8 cellular contexts compared by ENCODE assay signal in genomic region chr11:67082071-67082791, GRCh38. TPM values are rescaled to one million over a fixed set of nuclear protein-coding genes. Genes with fewer than 3 reads are reported as not detected.
DNase-seq lines count a peak whose midpoint lies in the region; ATAC-seq, FAIRE-seq and TF ChIP-seq lines count a peak whose summit lies in the region.

No MANE protein-coding gene starts in this region.

- CTCF ChIA-PET in Calu3 (lab: Charles Lee) (interaction anchor here (1.4 kb wide), 1 partner anchor 724 kb away, joined by 4 read pairs; no protein-coding TSS in a partner anchor), HepG2 (lab: Yijun Ruan, JAX; ENCODE audit: low intra/inter-chr PET ratio, low total read pairs) (interaction anchor here (1.3 to 2.3 kb wide), 2 partner anchors 86 to 235 kb away, joined by 8 to 17 read pairs; no protein-coding TSS in a partner anchor)

- H3K4me1 ChIP-seq in body of pancreas: peaks cover 8% of the 10 kb centered on the region
- H3K4me1 ChIP-seq in HepG2 (ENCODE audit: insufficient read depth, low read length): peaks cover 31% of the 10 kb centered on the region

- H4K20me1 ChIP-seq in HepG2 (ENCODE audit: insufficient read depth, low read length): no peaks in the 10 kb centered on the region

- H3K4me3 Mint-ChIP-seq in Calu3 (ENCODE audit: low read depth, unreplicated experiment): no peak overlapping the region

- H2AFZ ChIP-seq in HepG2 (ENCODE audit: low read length): peak overlapping the region; percentile 32

- intact Hi-C loops in Calu3 (cut with micrococcal nuclease; ENCODE audit: unreplicated experiment) (loop anchor here (5.0 kb wide), 1 partner anchor 85 kb away; no protein-coding TSS in a partner anchor), body of pancreas (cut with DNase I) (no loop called here), HepG2 (cut with micrococcal nuclease; ENCODE audit: unreplicated experiment) (loop anchor here (5.0 kb wide), 2 partner anchors 35 to 235 kb away; partner anchors contain the start of gene KDM2A)

- BruUV-seq in Calu3 (replicated peaks; lab: Mats Ljungman, UMichigan) (no TSS peak), HepG2 (replicated peaks; lab: Mats Ljungman, UMichigan) (no TSS peak)

- ATAC-seq in body of pancreas (peak; percentile 6), HepG2 (peak; percentile 21), GM21528 (IDR thresholded peaks at IDR 0.05; ENCODE audit: low FRiP score, unreplicated experiment) (no peak)

- TF ChIP-seq EP300 in HepG2 (IDR thresholded peaks at IDR 0.05; ENCODE audit: low read depth in 2 of 2, low read length in 2 of 2) (no peak), HepG2 (CRISPR knock-in tag; IDR thresholded peaks at IDR 0.05; ENCODE audit: borderline replicate concordance) (no peak)

- H3K9ac ChIP-seq in HepG2 (ENCODE audit: insufficient read depth, low read depth, low read length): peak overlapping the region; percentile 13; the same call in 1 of the 2 replicates

- no peaks in the 10 kb centered on the region for H3K9me3 Mint-ChIP-seq in Calu3 (ENCODE audit: low read depth, unreplicated experiment)

- DNase-seq in Calu3 (peak; percentile 49), NB4 (ENCODE audit: low read depth) (peak; percentile 31), body of pancreas (no peak), HepG2 (ENCODE audit: low spot score) (no peak), D341Med (ENCODE audit: low spot score) (no peak), NCI-H345 (lab: John Stamatoyannopoulos, UW) (no peak)
- no peak for DNase-seq in stimulated activated CD4-positive, alpha-beta T cell treated with anti-CD3 and anti-CD28 coated beads, Interleukin-2, amount 100 ng/mL, for 48 hours

- peaks cover 16% of the 10 kb centered on the region for H3K4me1 Mint-ChIP-seq in Calu3 (ENCODE audit: low read depth, unreplicated experiment)

- H3K27ac Mint-ChIP-seq in Calu3 (ENCODE audit: unreplicated experiment): no peak overlapping the region

- H3K4me3 ChIP-seq in NB4 (ENCODE audit: low read depth, low read length): no peak overlapping the region
- no peak overlapping the region for H3K4me3 ChIP-seq in body of pancreas
- H3K4me3 ChIP-seq in HepG2 (replicated peaks in 1 of 3; ENCODE audit: insufficient read depth in 1 of 3, low read depth in 2 of 3, low read length in 3 of 3): peak overlapping the region in 2 of 3 experiments; percentile 36 to 55; a peak in 5 of 6 replicates

- no peaks in the 10 kb centered on the region for H3K79me2 ChIP-seq in HepG2 (ENCODE audit: insufficient read depth, low read length)

- H3K36me3 Mint-ChIP-seq in Calu3 (ENCODE audit: insufficient read depth, unreplicated experiment): no peaks in the 10 kb centered on the region

- H3K27me3 ChIP-seq in body of pancreas (no peaks in the 10 kb centered on the region), HepG2 (ENCODE audit: control insufficient read depth in 1 of 2, insufficient read depth in 2 of 2, low read length in 2 of 2) (peaks cover 1 to 15% of the 10 kb centered on the region in 2 experiments; a peak in 4 of 5 replicates)

- POLR2A ChIA-PET in HepG2 (lab: Yijun Ruan, JAX): interaction anchor here (1.0 to 1.4 kb wide), 2 partner anchors 158 to 235 kb away, joined by 4 to 6 read pairs; no protein-coding TSS in a partner anchor

- H3K9me3 ChIP-seq in body of pancreas (no peaks in the 10 kb centered on the region), HepG2 (ENCODE audit: low read length) (no peaks in the 10 kb centered on the region)

- H3K36me3 ChIP-seq in body of pancreas (replicated peaks in 1 of 2; ENCODE audit: insufficient read depth in 1 of 2, low read depth in 2 of 2) (no peaks in the 10 kb centered on the region), HepG2 (replicated peaks in 1 of 2; ENCODE audit: control insufficient read depth in 1 of 2, insufficient read depth in 2 of 2, low read length in 2 of 2) (no peaks in the 10 kb centered on the region)

- peak overlapping the region; percentile 91 for H3K4me2 ChIP-seq in HepG2 (ENCODE audit: low read depth, low read length)

- TF ChIP-seq RAD21 in HepG2 (CRISPR knock-in tag; IDR thresholded peaks at IDR 0.05): no peak

- TF ChIP-seq POLR2A in NB4 (IDR thresholded peaks at IDR 0.05; ENCODE audit: extremely low read depth, insufficient read length) (no peak), body of pancreas (IDR thresholded peaks at IDR 0.05) (no peak), HepG2 (IDR thresholded peaks at IDR 0.05; ENCODE audit: insufficient read depth in 1 of 2, low read depth in 2 of 2, low read length in 2 of 2) (no peak)

- FAIRE-seq in HepG2 (lab: Jason Lieb, UNC): no peak

- H3K27ac ChIP-seq in body of pancreas (no peak overlapping the region), HepG2 (ENCODE audit: extremely low read length, insufficient read depth, low read length) (no peak overlapping the region)

- in situ Hi-C loops in HepG2 (cut with HindIII; ENCODE audit: extremely low pct_ligation_motif_present, low pct_unique_long_range_greater_than_20kb): loop anchor here (5.0 to 10.0 kb wide), 2 partner anchors 93 to 235 kb away; no protein-coding TSS in a partner anchor

- H3K27me3 Mint-ChIP-seq in Calu3 (ENCODE audit: unreplicated experiment): no peaks in the 10 kb centered on the region

- 40 to 75% methylated on average over 13 to 20 of the region's 20 CpGs for WGBS in body of pancreas, 2 donors
- WGBS in HepG2 (ENCODE audit: low lambda C conversion rate): 63% methylated on average over 15 of the region's 20 CpGs

- TF ChIP-seq CTCF in Calu3 (IDR thresholded peaks at IDR 0.05; ENCODE audit: unreplicated experiment) (no peak), NB4 (IDR thresholded peaks at IDR 0.05; ENCODE audit: low read depth, low read length) (peak; percentile 23), body of pancreas (IDR thresholded peaks at IDR 0.05) (peak in 1 of 7 experiments; percentile 3), HepG2 (CRISPR knock-in tag; IDR thresholded peaks at IDR 0.05) (peak; percentile 50)

RNA-seq across cellular contexts. Expression of gene RHOD, which starts 25.6 kb away (rescaled TPM):
- total RNA-seq in Calu3 (2022) (24.1 and 24.7 TPM in 2 replicates), body of pancreas (10 to 100 TPM; 19.1 to 33.5 TPM), HepG2 (2016; rRNA removed; fragmentation: Illumina TruSeq; extraction: Trizol) (0.27 and 0.29 TPM in 2 replicates)
- total RNA-seq in HepG2 (2016; cell fraction: cytosol; rRNA removed; fragmentation: Illumina TruSeq; extraction: Trizol; ENCODE audit: low read depth): 0.88 and 0.91 TPM in 2 replicates
- total RNA-seq in HepG2 (2016; cell fraction: insoluble cytoplasmic fraction; rRNA removed; fragmentation: Illumina TruSeq; extraction: Trizol): 0.32 and 0.33 TPM in 2 replicates
- 0.76 and 0.93 TPM in 2 replicates for total RNA-seq in HepG2 (2016; cell fraction: membrane; rRNA removed; fragmentation: Illumina TruSeq; extraction: Trizol)
- 0.34 TPM in 1 of 2 replicates, not detected in the other for total RNA-seq in HepG2 (2016; cell fraction: nucleus; rRNA removed; fragmentation: Illumina TruSeq; extraction: Trizol)
- polyA plus RNA-seq in HepG2 (2011; rRNA removed): 0.98 and 1.7 TPM in 2 replicates
- 2.1 and 3.1 TPM in 2 replicates for polyA plus RNA-seq in HepG2 (2011; cell fraction: cytosol; rRNA removed)
- polyA plus RNA-seq in HepG2 (2011; cell fraction: nucleus; rRNA removed): 0.66 and 1.1 TPM in 2 replicates
- 0.47 and 1.2 TPM in 2 replicates for polyA plus RNA-seq in HepG2 (2012)
- polyA plus RNA-seq in HepG2 (2016; cell fraction: cytosol; fragmentation: Illumina TruSeq; extraction: Trizol; ENCODE audit: low read depth): 1.6 and 1.9 TPM in 2 replicates
- polyA plus RNA-seq in HepG2 (2016; cell fraction: insoluble cytoplasmic fraction; fragmentation: Illumina TruSeq; extraction: Trizol; ENCODE audit: low read depth): 0.78 and 0.84 TPM in 2 replicates
- polyA plus RNA-seq in HepG2 (2016; cell fraction: membrane; fragmentation: Illumina TruSeq; extraction: Trizol; ENCODE audit: low read depth): 1.1 and 1.4 TPM in 2 replicates
- polyA plus RNA-seq in HepG2 (2016; cell fraction: nucleus; fragmentation: Illumina TruSeq; extraction: Trizol; ENCODE audit: insufficient read depth, low read depth): 0.71 TPM in 1 of 2 replicates, not detected in the other
- 2.0 and 37.6 TPM in 2 replicates for polyA minus RNA-seq in HepG2 (2011; rRNA and poly(A)+ RNA removed; ENCODE audit: low replicate concordance)
- 1.7 and 2.0 TPM in 2 replicates for polyA minus RNA-seq in HepG2 (2011; cell fraction: cytosol; rRNA and poly(A)+ RNA removed)
- 0.90 TPM in 1 of 2 replicates, not detected in the other for polyA minus RNA-seq in HepG2 (2011; cell fraction: nucleus; rRNA and poly(A)+ RNA removed)

RNA-seq across cellular contexts. Expression of gene KDM2A, which starts 36.8 kb away (rescaled TPM):
- total RNA-seq in Calu3 (2022) (73.2 and 77.7 TPM in 2 replicates), body of pancreas (10 to 100 TPM; 26.5 to 29.0 TPM), HepG2 (2016; rRNA removed; fragmentation: Illumina TruSeq; extraction: Trizol) (21.0 and 31.4 TPM in 2 replicates)
- 7.4 and 8.4 TPM in 2 replicates for total RNA-seq in HepG2 (2016; cell fraction: cytosol; rRNA removed; fragmentation: Illumina TruSeq; extraction: Trizol; ENCODE audit: low read depth)
- total RNA-seq in HepG2 (2016; cell fraction: insoluble cytoplasmic fraction; rRNA removed; fragmentation: Illumina TruSeq; extraction: Trizol): 17.7 and 29.6 TPM in 2 replicates
- total RNA-seq in HepG2 (2016; cell fraction: membrane; rRNA removed; fragmentation: Illumina TruSeq; extraction: Trizol): 9.0 and 10.2 TPM in 2 replicates
- total RNA-seq in HepG2 (2016; cell fraction: nucleus; rRNA removed; fragmentation: Illumina TruSeq; extraction: Trizol): 45.9 and 47.8 TPM in 2 replicates
- polyA plus RNA-seq in HepG2 (2011; rRNA removed): 31.3 and 37.3 TPM in 2 replicates
- 18.3 and 18.5 TPM in 2 replicates for polyA plus RNA-seq in HepG2 (2011; cell fraction: cytosol; rRNA removed)
- 81.7 and 92.6 TPM in 2 replicates for polyA plus RNA-seq in HepG2 (2011; cell fraction: nucleus; rRNA removed)
- polyA plus RNA-seq in HepG2 (2012): 21.6 and 22.9 TPM in 2 replicates
- polyA plus RNA-seq in HepG2 (2016; cell fraction: cytosol; fragmentation: Illumina TruSeq; extraction: Trizol; ENCODE audit: low read depth): 1.5 and 1.9 TPM in 2 replicates
- 14.9 and 18.8 TPM in 2 replicates for polyA plus RNA-seq in HepG2 (2016; cell fraction: insoluble cytoplasmic fraction; fragmentation: Illumina TruSeq; extraction: Trizol; ENCODE audit: low read depth)
- 4.6 and 4.7 TPM in 2 replicates for polyA plus RNA-seq in HepG2 (2016; cell fraction: membrane; fragmentation: Illumina TruSeq; extraction: Trizol; ENCODE audit: low read depth)
- 60.3 and 65.7 TPM in 2 replicates for polyA plus RNA-seq in HepG2 (2016; cell fraction: nucleus; fragmentation: Illumina TruSeq; extraction: Trizol; ENCODE audit: insufficient read depth, low read depth)
- 64.9 and 123 TPM in 2 replicates for polyA minus RNA-seq in HepG2 (2011; rRNA and poly(A)+ RNA removed; ENCODE audit: low replicate concordance)
- polyA minus RNA-seq in HepG2 (2011; cell fraction: cytosol; rRNA and poly(A)+ RNA removed): 23.3 and 29.3 TPM in 2 replicates
- 81.8 and 91.5 TPM in 2 replicates for polyA minus RNA-seq in HepG2 (2011; cell fraction: nucleus; rRNA and poly(A)+ RNA removed)

RNA-seq across cellular contexts. Expression of gene SYT12, which starts 59.3 kb away (rescaled TPM):
- total RNA-seq in Calu3 (2022) (6.2 and 6.4 TPM in 2 replicates), body of pancreas (under 1 TPM in 1 of 2 donors, not detected in 1; 0.78 TPM), HepG2 (2016; rRNA removed; fragmentation: Illumina TruSeq; extraction: Trizol) (0.02 TPM in 1 of 2 replicates, not detected in the other)
- under 0.01 and 0.09 TPM in 2 replicates for total RNA-seq in HepG2 (2016; cell fraction: cytosol; rRNA removed; fragmentation: Illumina TruSeq; extraction: Trizol; ENCODE audit: low read depth)
- not detected in 2 replicates for total RNA-seq in HepG2 (2016; cell fraction: insoluble cytoplasmic fraction; rRNA removed; fragmentation: Illumina TruSeq; extraction: Trizol)
- total RNA-seq in HepG2 (2016; cell fraction: membrane; rRNA removed; fragmentation: Illumina TruSeq; extraction: Trizol): 0.03 TPM in 1 of 2 replicates, not detected in the other
- total RNA-seq in HepG2 (2016; cell fraction: nucleus; rRNA removed; fragmentation: Illumina TruSeq; extraction: Trizol): not detected in 2 replicates
- 0.01 and 0.07 TPM in 2 replicates for polyA plus RNA-seq in HepG2 (2011; rRNA removed)
- polyA plus RNA-seq in HepG2 (2011; cell fraction: cytosol; rRNA removed): 0.03 TPM in 2 replicates
- 0.05 and 0.10 TPM in 2 replicates for polyA plus RNA-seq in HepG2 (2011; cell fraction: nucleus; rRNA removed)
- polyA plus RNA-seq in HepG2 (2012): 0.04 TPM in 2 replicates
- polyA plus RNA-seq in HepG2 (2016; cell fraction: cytosol; fragmentation: Illumina TruSeq; extraction: Trizol; ENCODE audit: low read depth): not detected in 2 replicates
- polyA plus RNA-seq in HepG2 (2016; cell fraction: insoluble cytoplasmic fraction; fragmentation: Illumina TruSeq; extraction: Trizol; ENCODE audit: low read depth): not detected in 2 replicates
- polyA plus RNA-seq in HepG2 (2016; cell fraction: membrane; fragmentation: Illumina TruSeq; extraction: Trizol; ENCODE audit: low read depth): not detected in 2 replicates
- not detected in 2 replicates for polyA plus RNA-seq in HepG2 (2016; cell fraction: nucleus; fragmentation: Illumina TruSeq; extraction: Trizol; ENCODE audit: insufficient read depth, low read depth)
- polyA minus RNA-seq in HepG2 (2011; rRNA and poly(A)+ RNA removed; ENCODE audit: low replicate concordance): 0.02 and 20.9 TPM in 2 replicates
- 0.09 TPM in 1 of 2 replicates, not detected in the other for polyA minus RNA-seq in HepG2 (2011; cell fraction: cytosol; rRNA and poly(A)+ RNA removed)
- polyA minus RNA-seq in HepG2 (2011; cell fraction: nucleus; rRNA and poly(A)+ RNA removed): 0.26 TPM in 1 of 2 replicates, not detected in the other

Comparison
In these comparisons a context has a peak if more than half of its experiments do, and no peak if none do; other contexts are left out.
1. DNase-seq: peak in Calu3 (single experiment) and NB4 (single experiment); none in body of pancreas (0 of 4), HepG2 (single experiment), D341Med (single experiment), NCI-H345 (single experiment) and stimulated activated CD4-positive, alpha-beta T cell treated with anti-CD3 and anti-CD28 coated beads, Interleukin-2, amount 100 ng/mL, for 48 hours (0 of 2).
2. H3K4me3 ChIP-seq: peak in HepG2 (2 of 3); none in NB4 (single experiment) and body of pancreas (0 of 2).
3. RNA of gene RHOD, which starts 25.6 kb away (total RNA-seq): 19.1 to 33.5 TPM in body of pancreas and 24.1 to 24.7 TPM in Calu3; 0.27 to 0.93 TPM in HepG2; every median in the first group is over 10 times any median in the second.